In genomic region chr16:83689385-83689831, GRCh38 we compare ENCODE assay signal across 9 cellular contexts.
DNase-seq lines count a peak whose midpoint lies in the region; ATAC-seq and TF ChIP-seq lines count a peak whose summit lies in the region.
"Had no signal": no experiment of that assay in that cellular context is flagged by ENCODE, and none has a peak within 500 bp of the region (broad histone marks: within the 10 kb centered on the region; RNA-seq: fewer than 3 reads in every experiment).

No MANE protein-coding gene starts in this region.

- H3K4me1 ChIP-seq in lung (ENCODE audit: control insufficient read depth in 2 of 2, insufficient read depth in 2 of 2, low read length in 2 of 2): peaks cover 3% of the 10 kb centered on the region in 2 donors

- DNase-seq in GM10248 (ENCODE audit: extremely low spot score) (peak; percentile 18), astrocyte of the cerebellum (ENCODE audit: low read depth) (peak; percentile 86), lung (ENCODE audit: low spot score) (no peak), NCI-H187 treated with DMSO at 0.1 percent for 48 hours (lab: John Stamatoyannopoulos, UW) (no peak), NCI-H510A (lab: John Stamatoyannopoulos, UW) (no peak)
- no peak for DNase-seq in activated CD4-positive, alpha-beta T cell treated with anti-CD3 and anti-CD28 coated beads, Interleukin-2, amount 10 ng/mL, durations not matched to agents 24 days and 14 days

- no peaks in the 10 kb centered on the region for H3K9me3 Mint-ChIP-seq in activated CD4-positive, alpha-beta T cell treated with anti-CD3 and anti-CD28 coated beads, Interleukin-2, amount 10 ng/mL, durations not matched to agents 24 days and 14 days
- H3K9me3 Mint-ChIP-seq: central memory CD8-positive, alpha-beta T cell had no signal

- no peaks in the 10 kb centered on the region for H3K9me3 ChIP-seq in lung (ENCODE audit: control insufficient read depth in 2 of 2, insufficient read depth in 1 of 2, low read length in 1 of 2)

- no peak overlapping the region for H3K4me3 Mint-ChIP-seq in activated CD4-positive, alpha-beta T cell treated with anti-CD3 and anti-CD28 coated beads, Interleukin-2, amount 10 ng/mL, durations not matched to agents 24 days and 14 days
- H3K4me3 Mint-ChIP-seq: central memory CD8-positive, alpha-beta T cell had no signal

- H3K27ac Mint-ChIP-seq in activated CD4-positive, alpha-beta T cell treated with anti-CD3 and anti-CD28 coated beads, Interleukin-2, amount 10 ng/mL, durations not matched to agents 24 days and 14 days: no peak overlapping the region

- in situ Hi-C loops in astrocyte of the cerebellum (cut with HindIII; ENCODE audit: low sequenced_read_pairs): no loop called here

- no peaks in the 10 kb centered on the region for H3K27me3 ChIP-seq in lung (ENCODE audit: control insufficient read depth, insufficient read depth)

- POLR2A ChIA-PET in GM10248 (lab: Yijun Ruan, JAX): no interaction called here

- TF ChIP-seq CTCF in GM10248 (IDR thresholded peaks at IDR 0.05; ENCODE audit: control extremely low read depth, extremely low read depth, low read depth, missing control alignments) (no peak), astrocyte of the cerebellum (IDR thresholded peaks at IDR 0.05; ENCODE audit: low read depth, low read length, missing control alignments) (no peak), lung (IDR thresholded peaks at IDR 0.05; ENCODE audit: control extremely low read depth, extremely low read depth) (no peak)

- no peaks in the 10 kb centered on the region for H3K36me3 Mint-ChIP-seq in activated CD4-positive, alpha-beta T cell treated with anti-CD3 and anti-CD28 coated beads, Interleukin-2, amount 10 ng/mL, durations not matched to agents 24 days and 14 days (ENCODE audit: low read depth)

- ATAC-seq in HG03175 (IDR thresholded peaks at IDR 0.05; ENCODE audit: unreplicated experiment) (peak; percentile 71), lung (ENCODE audit: insufficient read depth, low FRiP score) (peak; percentile 53), HG02588 (IDR thresholded peaks at IDR 0.05; ENCODE audit: unreplicated experiment) (no peak)

- no peak overlapping the region for H3K27ac ChIP-seq in lung (ENCODE audit: low read depth in 1 of 2, low read length in 1 of 2)

- H3K4me3 ChIP-seq in astrocyte of the cerebellum (ENCODE audit: low read depth, low read length) (no peak overlapping the region), lung (no peak overlapping the region)

- no peaks in the 10 kb centered on the region for H3K27me3 Mint-ChIP-seq in activated CD4-positive, alpha-beta T cell treated with anti-CD3 and anti-CD28 coated beads, Interleukin-2, amount 10 ng/mL, durations not matched to agents 24 days and 14 days

- H3K36me3 ChIP-seq in lung (ENCODE audit: control insufficient read depth in 2 of 2, insufficient read depth in 2 of 2, low read length in 2 of 2): no peaks in the 10 kb centered on the region

- intact Hi-C loops in activated CD4-positive, alpha-beta T cell treated with anti-CD3 and anti-CD28 coated beads, Interleukin-2, amount 10 ng/mL, durations not matched to agents 24 days and 14 days (cut with micrococcal nuclease): no loop called here

- no peaks in the 10 kb centered on the region for H3K4me1 Mint-ChIP-seq in activated CD4-positive, alpha-beta T cell treated with anti-CD3 and anti-CD28 coated beads, Interleukin-2, amount 10 ng/mL, durations not matched to agents 24 days and 14 days
- H3K4me1 Mint-ChIP-seq: central memory CD8-positive, alpha-beta T cell had no signal

- CTCF ChIA-PET in GM10248 (lab: Yijun Ruan, JAX): interaction anchor here (1.0 to 1.1 kb wide), 2 partner anchors 9 to 14 kb away, joined by 3 read pairs; no protein-coding TSS in a partner anchor

- 35 to 48% methylated on average over 5 of the region's 5 CpGs for WGBS in lung, 2 donors

Comparison
In these comparisons a context has a peak if more than half of its experiments do, and no peak if none do; other contexts are left out.
1. DNase-seq: peak in GM10248 (single experiment) and astrocyte of the cerebellum (single experiment); none in lung (single experiment), NCI-H187 treated with DMSO at 0.1 percent for 48 hours (single experiment), activated CD4-positive, alpha-beta T cell treated with anti-CD3 and anti-CD28 coated beads, Interleukin-2, amount 10 ng/mL, durations not matched to agents 24 days and 14 days (single experiment) and NCI-H510A (single experiment).